In genomic region chr3:68958932-68959331, GRCh38 we compare ENCODE assay signal across 4 cellular contexts.
"Had no signal": no experiment of that assay in that cellular context is flagged by ENCODE, and none has a peak within 500 bp of the region (broad histone marks: within the 10 kb centered on the region; RNA-seq: fewer than 3 reads in every experiment).

No MANE protein-coding gene starts in this region.

- H3K4me3 Mint-ChIP-seq: GM23338, H9 had no signal

- H3K9me3 Mint-ChIP-seq: GM23338, H9 had no signal

- DNase-seq: H9, HCEC 1CT, IMR-90 had no signal

- ATAC-seq: GM23338 had no signal

- H3K27ac Mint-ChIP-seq: GM23338, H9 had no signal
